Comparison of ENCODE assay signal across 18 cellular contexts in genomic region chr3:195866686-195867511, GRCh38. TPM values are rescaled to one million over a fixed set of nuclear protein-coding genes. Genes with fewer than 3 reads are reported as not detected.
DNase-seq lines count a peak whose midpoint lies in the region; ATAC-seq and TF ChIP-seq lines count a peak whose summit lies in the region.
"Had no signal": no experiment of that assay in that cellular context is flagged by ENCODE, and none has a peak within 500 bp of the region (broad histone marks: within the 10 kb centered on the region; RNA-seq: fewer than 3 reads in every experiment).

No MANE protein-coding gene starts in this region.

- no peaks in the 10 kb centered on the region for H3K9me3 ChIP-seq in neuronal stem cell (replicated peaks in 1 of 2; ENCODE audit: control insufficient read depth in 2 of 2, insufficient read depth in 1 of 2, low read depth in 1 of 2, low read length in 2 of 2)
- H3K9me3 ChIP-seq in trophoblast cell (ENCODE audit: insufficient read depth, low read depth, low read length), result no peaks in the 10 kb centered on the region
- H3K9me3 ChIP-seq: BLaER1 treated with 17β-estradiol and CSF1 and Interleukin-3, amounts not matched to agents 10 nM and 100 nM had no signal

- intact Hi-C loops in natural killer cell (cut with micrococcal nuclease), result no loop called here

- no peak for ATAC-seq in natural killer cell treated with Interleukin-12 subunit alpha and Interleukin-12 subunit beta and Interleukin-15 and Interleukin-18, amount 100 ng/mL, for 72 hours
- ATAC-seq in natural killer cell (no peak), GM19328 (IDR thresholded peaks at IDR 0.05; ENCODE audit: unreplicated experiment) (no peak)
- ATAC-seq: CD8-positive, alpha-beta T cell had no signal

- CTCF ChIA-PET in RWPE1 (lab: Yijun Ruan, JAX), result interaction anchor here (4.2 kb wide), 1 partner anchor 27 kb away, joined by 18 read pairs; no protein-coding TSS in a partner anchor

- H3K27me3 ChIP-seq in neuronal stem cell (ENCODE audit: control insufficient read depth in 3 of 3, insufficient read depth in 3 of 3, low read depth in 1 of 3, low read length in 3 of 3) (no peaks in the 10 kb centered on the region), trophoblast cell (ENCODE audit: insufficient read depth, low read length) (no peaks in the 10 kb centered on the region)
- H3K27me3 ChIP-seq: BLaER1 treated with 17β-estradiol and CSF1 and Interleukin-3, amounts not matched to agents 10 nM and 100 nM had no signal

- H3K36me3 ChIP-seq in neuronal stem cell (replicated peaks in 1 of 2; ENCODE audit: control insufficient read depth in 2 of 2, insufficient read depth in 2 of 2, low read length in 2 of 2), result peaks cover 10 to 11% of the 10 kb centered on the region in 2 donors
- peaks cover 62 to 63% of the 10 kb centered on the region in 2 experiments for H3K36me3 ChIP-seq in trophoblast cell (ENCODE audit: control insufficient read depth in 1 of 2, insufficient read depth in 2 of 2, low read length in 2 of 2)

- H3K79me1 ChIP-seq in neuronal stem cell (ENCODE audit: low read depth, low read length) (peaks cover 5% of the 10 kb centered on the region), trophoblast cell (ENCODE audit: low read length) (no peaks in the 10 kb centered on the region)

- no peak overlapping the region for H2BK15ac ChIP-seq in neuronal stem cell (ENCODE audit: low read length)

- no peaks in the 10 kb centered on the region for H3K79me2 ChIP-seq in trophoblast cell (ENCODE audit: control insufficient read depth, insufficient read depth, low read length, poor library complexity)

- H4K8ac ChIP-seq in neuronal stem cell (ENCODE audit: low read depth, low read length), result peak overlapping the region; percentile 3
- H4K8ac ChIP-seq in trophoblast cell (ENCODE audit: low read depth, low read length), result no peak overlapping the region

- H2AK5ac ChIP-seq in neuronal stem cell (ENCODE audit: low read depth, low read length) (no peak overlapping the region), trophoblast cell (ENCODE audit: low read length) (no peak overlapping the region)

- H3K14ac ChIP-seq in neuronal stem cell (ENCODE audit: low read length), result no peak overlapping the region
- H3K14ac ChIP-seq in trophoblast cell (ENCODE audit: low read length), result no peak overlapping the region

- H3K36me3 Mint-ChIP-seq in natural killer cell treated with Interleukin-12 subunit alpha and Interleukin-12 subunit beta and Interleukin-15 and Interleukin-18, amount 100 ng/mL, for 72 hours, result no peaks in the 10 kb centered on the region
- no peaks in the 10 kb centered on the region for H3K36me3 Mint-ChIP-seq in natural killer cell

- no peak overlapping the region for H2BK5ac ChIP-seq in neuronal stem cell (ENCODE audit: low read length)
- H2BK5ac ChIP-seq in trophoblast cell (ENCODE audit: low read depth, low read length, poor library complexity), result no peak overlapping the region

- peak; percentile 59 for DNase-seq in natural killer cell treated with Interleukin-12 subunit alpha and Interleukin-12 subunit beta and Interleukin-15 and Interleukin-18, amount 100 ng/mL, for 72 hours (ENCODE audit: low spot score)
- DNase-seq in natural killer cell, result no peak
- DNase-seq in RWPE1 (ENCODE audit: low spot score), result no peak
- DNase-seq in neuronal stem cell (ENCODE audit: low spot score), result no peak
- DNase-seq in trophoblast cell, result no peak
- DNase-seq in activated naive CD4-positive, alpha-beta T cell treated with anti-CD3 and anti-CD28 coated beads, Interleukin-2, amount 50 U/mL, for 16 hours, result no peak
- DNase-seq: Calu3; CD8-positive, alpha-beta T cell; DMS79 treated with DMSO at 0.1 percent for 48 hours; GF-D8; GM23248; HCEC 1CT had no signal

- peaks cover 0 to 6% of the 10 kb centered on the region in 2 donors for H3K4me1 ChIP-seq in neuronal stem cell (ENCODE audit: control insufficient read depth in 2 of 2, insufficient read depth in 1 of 2, low read depth in 1 of 2, low read length in 2 of 2)
- no peaks in the 10 kb centered on the region for H3K4me1 ChIP-seq in trophoblast cell (ENCODE audit: control insufficient read depth in 1 of 2, insufficient read depth in 2 of 2, low read length in 2 of 2)
- H3K4me1 ChIP-seq: BLaER1 treated with 17β-estradiol and CSF1 and Interleukin-3, amounts not matched to agents 10 nM and 100 nM had no signal

- H3K27ac ChIP-seq in RWPE1 (peak overlapping the region; percentile 51), neuronal stem cell (replicated peaks; ENCODE audit: low read length) (no peak overlapping the region), trophoblast cell (ENCODE audit: low read depth, low read length) (no peak overlapping the region)
- H3K27ac ChIP-seq: BLaER1 treated with 17β-estradiol and CSF1 and Interleukin-3, amounts not matched to agents 10 nM and 100 nM; GM23248 had no signal

- no peak overlapping the region for H3K27ac Mint-ChIP-seq in natural killer cell treated with Interleukin-12 subunit alpha and Interleukin-12 subunit beta and Interleukin-15 and Interleukin-18, amount 100 ng/mL, for 72 hours
- no peak overlapping the region for H3K27ac Mint-ChIP-seq in natural killer cell
- H3K27ac Mint-ChIP-seq: B cell; CD8-positive, alpha-beta T cell had no signal

- no peak overlapping the region for H3K9ac ChIP-seq in neuronal stem cell (ENCODE audit: low read depth, low read length, poor library complexity)
- H3K9ac ChIP-seq in trophoblast cell (ENCODE audit: low read length), result no peak overlapping the region
- H3K9ac ChIP-seq: BLaER1 treated with 17β-estradiol and CSF1 and Interleukin-3, amounts not matched to agents 10 nM and 100 nM; GM23248 had no signal

- no peaks in the 10 kb centered on the region for H3K9me3 Mint-ChIP-seq in natural killer cell treated with Interleukin-12 subunit alpha and Interleukin-12 subunit beta and Interleukin-15 and Interleukin-18, amount 100 ng/mL, for 72 hours
- H3K9me3 Mint-ChIP-seq in natural killer cell, result no peaks in the 10 kb centered on the region
- H3K9me3 Mint-ChIP-seq: CD8-positive, alpha-beta T cell had no signal

- H3K18ac ChIP-seq in neuronal stem cell (ENCODE audit: low read length) (no peak overlapping the region), trophoblast cell (ENCODE audit: low read length) (no peak overlapping the region)

- H3K27me3 Mint-ChIP-seq in natural killer cell treated with Interleukin-12 subunit alpha and Interleukin-12 subunit beta and Interleukin-15 and Interleukin-18, amount 100 ng/mL, for 72 hours, result no peaks in the 10 kb centered on the region
- no peaks in the 10 kb centered on the region for H3K27me3 Mint-ChIP-seq in natural killer cell (ENCODE audit: low read depth in 2 of 2)
- H3K27me3 Mint-ChIP-seq: B cell had no signal

- H3K4me2 ChIP-seq in neuronal stem cell (ENCODE audit: insufficient read depth, low read length, poor library complexity, severe bottlenecking) (no peak overlapping the region), trophoblast cell (ENCODE audit: low read length) (no peak overlapping the region)
- H3K4me2 ChIP-seq: BLaER1 treated with 17β-estradiol and CSF1 and Interleukin-3, amounts not matched to agents 10 nM and 100 nM had no signal

- peak overlapping the region; percentile 57 for H3K23ac ChIP-seq in neuronal stem cell (ENCODE audit: low read depth, low read length, poor library complexity)
- H3K23ac ChIP-seq in trophoblast cell (ENCODE audit: low read length), result no peak overlapping the region

- H3K4ac ChIP-seq in neuronal stem cell (ENCODE audit: low read length) (no peak overlapping the region), trophoblast cell (ENCODE audit: low read depth, low read length) (no peak overlapping the region)

- H4K91ac ChIP-seq in neuronal stem cell (ENCODE audit: low read depth, low read length, poor library complexity), result no peak overlapping the region
- no peak overlapping the region for H4K91ac ChIP-seq in trophoblast cell (ENCODE audit: low read depth, low read length)

- no peak overlapping the region for H3K4me3 Mint-ChIP-seq in natural killer cell treated with Interleukin-12 subunit alpha and Interleukin-12 subunit beta and Interleukin-15 and Interleukin-18, amount 100 ng/mL, for 72 hours
- H3K4me3 Mint-ChIP-seq in natural killer cell, result no peak overlapping the region
- H3K4me3 Mint-ChIP-seq: B cell; CD8-positive, alpha-beta T cell had no signal

- POLR2A ChIA-PET in RWPE1 (lab: Yijun Ruan, JAX; ENCODE audit: low non-redundant PET), result no interaction called here

- WGBS in neuronal stem cell (ENCODE audit: extremely low coverage in 2 of 2, insufficient read length in 2 of 2, insufficient replicate concordance in 1 of 2), 2 donors, result no CpG with 5 or more reads among the region's 30 CpGs
- no CpG with 5 or more reads among the region's 30 CpGs for WGBS in trophoblast cell (ENCODE audit: extremely low coverage, insufficient coverage, insufficient read length)

- no peak overlapping the region for H4K12ac ChIP-seq in trophoblast cell (ENCODE audit: low read depth, low read length)

- H2BK120ac ChIP-seq in neuronal stem cell (ENCODE audit: low read depth, low read length), result no peak overlapping the region
- no peak overlapping the region for H2BK120ac ChIP-seq in trophoblast cell (ENCODE audit: insufficient read depth, low read length, poor library complexity)

- H3K4me1 Mint-ChIP-seq in natural killer cell treated with Interleukin-12 subunit alpha and Interleukin-12 subunit beta and Interleukin-15 and Interleukin-18, amount 100 ng/mL, for 72 hours (ENCODE audit: low read depth in 2 of 2), result peaks cover 0 to 3% of the 10 kb centered on the region in 2 donors
- H3K4me1 Mint-ChIP-seq in natural killer cell, result peaks cover 0 to 10% of the 10 kb centered on the region in 2 donors

- H2BK12ac ChIP-seq in neuronal stem cell (ENCODE audit: low read length) (no peak overlapping the region), trophoblast cell (ENCODE audit: low read length) (no peak overlapping the region)

- no peak overlapping the region for H3K4me3 ChIP-seq in neuronal stem cell (ENCODE audit: low read length in 2 of 2)
- H3K4me3 ChIP-seq in trophoblast cell (ENCODE audit: low read depth, low read length), result no peak overlapping the region
- H3K4me3 ChIP-seq: BLaER1 treated with 17β-estradiol and CSF1 and Interleukin-3, amounts not matched to agents 10 nM and 100 nM; GM23248 had no signal

- no peak for TF ChIP-seq CTCF in natural killer cell (IDR thresholded peaks at IDR 0.05)
- no peak for TF ChIP-seq CTCF in RWPE1 (conservative IDR thresholded peaks at IDR 0.05; ENCODE audit: low read depth)

- H2AFZ ChIP-seq in neuronal stem cell (ENCODE audit: low read length), result no peak overlapping the region
- no peak overlapping the region for H2AFZ ChIP-seq in trophoblast cell (ENCODE audit: insufficient read depth, low read length, poor library complexity)
- H2AFZ ChIP-seq: GM23248 had no signal

RNA-seq across cellular contexts. Expression of gene TNK2, which starts 41.5 kb away (rescaled TPM):
- 100 to 1,000 TPM in 1 of 2 donors, 10 to 100 TPM in 1; 63.5 to 116 TPM for total RNA-seq in natural killer cell treated with Interleukin-12 subunit alpha and Interleukin-12 subunit beta and Interleukin-15 and Interleukin-18, amount 100 ng/mL, for 72 hours
- 100 to 1,000 TPM; 169 to 207 (median 171) TPM for total RNA-seq in natural killer cell
- 21.3 TPM for polyA plus RNA-seq in neuronal stem cell (2013, experiment 1 of 2)
- polyA plus RNA-seq in neuronal stem cell (2013, experiment 2 of 2), result 20.7 TPM
- 22.5 TPM in 2 replicates for polyA plus RNA-seq in trophoblast cell (2013)

RNA-seq across cellular contexts. Expression of gene MUC4, which starts 55.2 kb away (rescaled TPM):
- total RNA-seq in natural killer cell treated with Interleukin-12 subunit alpha and Interleukin-12 subunit beta and Interleukin-15 and Interleukin-18, amount 100 ng/mL, for 72 hours, result under 1 TPM; 0.19 to 0.28 TPM
- 1 to 10 TPM in 1 of 3 donors, under 1 TPM in 2; 0.05 to 1.7 (median 0.38) TPM for total RNA-seq in natural killer cell
- 0.03 TPM for polyA plus RNA-seq in neuronal stem cell (2013, experiment 1 of 2)
- polyA plus RNA-seq in neuronal stem cell (2013, experiment 2 of 2), result not detected
- polyA plus RNA-seq in trophoblast cell (2013), result 0.05 and 0.08 TPM in 2 replicates
- total RNA-seq: A172; CD8-positive, alpha-beta T cell; GM23248; H4; HT-29 had no signal
- polyA plus RNA-seq: GM23248 had no signal
